In the genomic region with DNA sequence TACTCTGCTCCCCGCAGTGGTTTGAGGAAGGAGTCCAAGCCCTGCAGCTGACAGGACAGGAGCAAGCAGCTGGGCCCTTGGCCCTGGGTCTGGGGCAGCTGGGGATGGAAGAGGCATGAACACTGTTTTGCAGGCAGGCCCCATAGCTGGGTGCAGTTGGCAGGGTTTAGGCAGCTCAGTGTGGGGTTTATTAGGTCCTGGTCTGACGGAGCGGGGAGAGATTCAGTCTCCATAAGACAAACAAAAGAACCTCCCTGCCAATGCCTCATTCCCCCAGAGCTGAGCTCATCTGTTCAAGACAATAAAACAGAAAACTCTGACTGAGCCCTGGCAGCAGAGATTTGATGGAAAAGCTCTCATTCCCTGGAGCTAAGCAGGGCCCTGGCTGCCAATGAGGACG, we compare ENCODE assay signal across 20 cellular contexts. TPM values are rescaled to one million over a fixed set of nuclear protein-coding genes. Genes with fewer than 3 reads are reported as not detected.
DNase-seq lines count a peak whose midpoint lies in the region; ATAC-seq and TF ChIP-seq lines count a peak whose summit lies in the region.
"Had no signal": no experiment of that assay in that cellular context is flagged by ENCODE, and none has a peak within 500 bp of the region (broad histone marks: within the 10 kb centered on the region; RNA-seq: fewer than 3 reads in every experiment).

No MANE protein-coding gene starts in this region.

- H3K36me3 Mint-ChIP-seq in activated T-cell treated with anti-CD3 and anti-CD28 coated beads, Interleukin-2, amount 50 U/mL, for 72 hours (ENCODE audit: insufficient read depth in 2 of 2) = peaks cover 1 to 5% of the 10 kb centered on the region in 2 donors
- H3K36me3 Mint-ChIP-seq: CD8-positive, alpha-beta T cell; stimulated activated effector memory CD8-positive, alpha-beta T cell treated with anti-CD3 and anti-CD28 coated beads, Interleukin-12 subunit alpha, Interleukin-12 subunit beta, amount 100 ng/mL, for 72 hours had no signal

- H3K9me3 ChIP-seq in MG63 (0 out of 2 replicates have a peak, but pooled peaks cover 3% of the 10 kb centered on the region), sigmoid colon (no peaks in the 10 kb centered on the region)
- H3K9me3 ChIP-seq: gastrocnemius medialis, prostate gland had no signal

- DNase-seq in MG63 (peak; percentile 98), left colon (peak; percentile 8 to 59), sigmoid colon (peak; percentile 92), NCI-H1694 treated with DMSO at 0.1 percent for 48 hours (lab: John Stamatoyannopoulos, UW) (no peak), activated gamma-delta T cell (lab: John Stamatoyannopoulos, UW) (no peak)
- DNase-seq in activated T-cell treated with anti-CD3 and anti-CD28 coated beads, Interleukin-2, amount 50 U/mL, for 72 hours = no peak
- DNase-seq: activated CD4-positive, CD25-positive, alpha-beta regulatory T cell treated with anti-CD3 and anti-CD28 coated beads, Interleukin-2, amount 50 U/mL, for 72 hours; activated CD8-positive, alpha-beta memory T cell treated with anti-CD3 and anti-CD28 coated beads for 24 hours; CD8-positive, alpha-beta T cell; naive B cell; NCI-H1417; NCI-H2171; NCI-H82; trophoblast cell had no signal

- H3K36me3 ChIP-seq in MG63 = no peaks in the 10 kb centered on the region
- peaks cover 0 to 14% (median 4%) of the 10 kb centered on the region in 4 donors for H3K36me3 ChIP-seq in sigmoid colon
- H3K36me3 ChIP-seq: gastrocnemius medialis, prostate gland had no signal

- ATAC-seq in left colon = no peak
- ATAC-seq in activated T-cell treated with anti-CD3 and anti-CD28 coated beads, Interleukin-2, amount 50 U/mL, for 72 hours (replicated peaks in 1 of 2) = no peak
- ATAC-seq in GM18505 (IDR thresholded peaks at IDR 0.05; ENCODE audit: unreplicated experiment) = no peak
- ATAC-seq: activated T-helper 17 cell treated with anti-CD3 and anti-CD28 coated beads, Interleukin-2, amount 50 U/mL, for 72 hours; CD8-positive, alpha-beta T cell; stimulated activated effector memory CD8-positive, alpha-beta T cell treated with anti-CD3 and anti-CD28 coated beads, Interleukin-12 subunit alpha, Interleukin-12 subunit beta, amount 100 ng/mL, for 72 hours had no signal

- peaks cover 0 to 68% (median 41%) of the 10 kb centered on the region in 4 donors for H3K4me1 ChIP-seq in sigmoid colon
- H3K4me1 ChIP-seq: gastrocnemius medialis, prostate gland had no signal

- no peaks in the 10 kb centered on the region for H3K4me1 Mint-ChIP-seq in activated T-cell treated with anti-CD3 and anti-CD28 coated beads, Interleukin-2, amount 50 U/mL, for 72 hours (ENCODE audit: low read depth)
- H3K4me1 Mint-ChIP-seq: activated T-helper 17 cell treated with anti-CD3 and anti-CD28 coated beads, Interleukin-2, amount 50 U/mL, for 72 hours; naive B cell; stimulated activated effector memory CD8-positive, alpha-beta T cell treated with anti-CD3 and anti-CD28 coated beads, Interleukin-12 subunit alpha, Interleukin-12 subunit beta, amount 100 ng/mL, for 72 hours had no signal

- 59 to 65% methylated on average over 4 of the region's 4 CpGs for whole genome bisulfite sequencing in sigmoid colon, 2 donors

- no peak overlapping the region for H3K27ac Mint-ChIP-seq in activated T-cell treated with anti-CD3 and anti-CD28 coated beads, Interleukin-2, amount 50 U/mL, for 72 hours
- H3K27ac Mint-ChIP-seq: activated T-helper 17 cell treated with anti-CD3 and anti-CD28 coated beads, Interleukin-2, amount 50 U/mL, for 72 hours; CD8-positive, alpha-beta T cell; naive B cell; stimulated activated effector memory CD8-positive, alpha-beta T cell treated with anti-CD3 and anti-CD28 coated beads, Interleukin-12 subunit alpha, Interleukin-12 subunit beta, amount 100 ng/mL, for 72 hours had no signal

- peaks cover 2 to 11% of the 10 kb centered on the region in 2 donors for H3K9me3 Mint-ChIP-seq in activated T-cell treated with anti-CD3 and anti-CD28 coated beads, Interleukin-2, amount 50 U/mL, for 72 hours
- H3K9me3 Mint-ChIP-seq: stimulated activated effector memory CD8-positive, alpha-beta T cell treated with anti-CD3 and anti-CD28 coated beads, Interleukin-12 subunit alpha, Interleukin-12 subunit beta, amount 100 ng/mL, for 72 hours had no signal

- H3K27me3 Mint-ChIP-seq in activated T-cell treated with anti-CD3 and anti-CD28 coated beads, Interleukin-2, amount 50 U/mL, for 72 hours (ENCODE audit: low read depth) = no peaks in the 10 kb centered on the region

- H3K27ac ChIP-seq in cingulate gyrus (ENCODE audit: low read depth, low read length) (peak overlapping the region; percentile 67), sigmoid colon (peak overlapping the region in 3 of 4 donors; percentile 72 to 85 (median 85))
- H3K27ac ChIP-seq: gastrocnemius medialis, prostate gland had no signal

- no peak for TF ChIP-seq POLR2A in sigmoid colon (IDR thresholded peaks at IDR 0.05)
- no peak for TF ChIP-seq POLR2A in GM18505 (IDR thresholded peaks at IDR 0.05; ENCODE audit: borderline replicate concordance, extremely low read depth, insufficient read depth, insufficient read length)

- H3K27me3 ChIP-seq in MG63 = no peaks in the 10 kb centered on the region
- H3K27me3 ChIP-seq in sigmoid colon = no peaks in the 10 kb centered on the region
- H3K27me3 ChIP-seq: gastrocnemius medialis had no signal

- H3K4me3 Mint-ChIP-seq in activated T-cell treated with anti-CD3 and anti-CD28 coated beads, Interleukin-2, amount 50 U/mL, for 72 hours = no peak overlapping the region
- H3K4me3 Mint-ChIP-seq: activated T-helper 17 cell treated with anti-CD3 and anti-CD28 coated beads, Interleukin-2, amount 50 U/mL, for 72 hours; CD8-positive, alpha-beta T cell; naive B cell; stimulated activated effector memory CD8-positive, alpha-beta T cell treated with anti-CD3 and anti-CD28 coated beads, Interleukin-12 subunit alpha, Interleukin-12 subunit beta, amount 100 ng/mL, for 72 hours had no signal

- intact Hi-C loops in left colon (cut with DNase I, micrococcal nuclease) = no loop called here
- intact Hi-C loops in sigmoid colon (cut with DNase I) = loop anchor here (5.0 kb wide), 1 partner anchor 194 kb away; no protein-coding TSS in a partner anchor

- TF ChIP-seq EP300 in sigmoid colon (IDR thresholded peaks at IDR 0.05) = no peak

- no peak overlapping the region for H3K4me3 ChIP-seq in MG63
- no peak overlapping the region for H3K4me3 ChIP-seq in sigmoid colon
- H3K4me3 ChIP-seq: gastrocnemius medialis, prostate gland had no signal

- no peak for TF ChIP-seq CTCF in sigmoid colon (IDR thresholded peaks at IDR 0.05)

RNA-seq across cellular contexts. Expression of a gene that starts 37.3 kb away (rescaled TPM):
- total RNA-seq in MG63 (2014; rRNA removed; shearing (Covaris generic); ENCODE audit: low replicate concordance) = 0.20 TPM in 1 of 2 replicates, not detected in the other
- 1 to 10 TPM; 1.1 to 4.3 TPM for total RNA-seq in left colon
- 10 to 100 TPM; 14.3 to 27.4 (median 20.2) TPM for total RNA-seq in sigmoid colon
- polyA plus RNA-seq in sigmoid colon = 1 to 10 TPM; 1.2 to 5.3 (median 3.5) TPM
- not detected for total RNA-seq in activated T-cell treated with anti-CD3 and anti-CD28 coated beads, Interleukin-2, amount 50 U/mL, for 72 hours
- total RNA-seq: activated T-helper 17 cell treated with anti-CD3 and anti-CD28 coated beads, Interleukin-2, amount 50 U/mL, for 72 hours; CD8-positive, alpha-beta T cell had no signal

Comparison
In these comparisons a context has a peak if more than half of its experiments do, and no peak if none do; other contexts are left out.
1. DNase-seq: peak in MG63 (single experiment), left colon (2 of 2) and sigmoid colon (single experiment); none in NCI-H1694 treated with DMSO at 0.1 percent for 48 hours (single experiment), activated T-cell treated with anti-CD3 and anti-CD28 coated beads, Interleukin-2, amount 50 U/mL, for 72 hours (0 of 2) and activated gamma-delta T cell (single experiment).